Comparison of ENCODE assay signal across 2 cellular contexts in genomic region chr17:40095944-40096791, GRCh38.
TF ChIP-seq lines count a peak whose summit lies in the region.

No MANE protein-coding gene starts in this region.

TF ChIP-seq in GM12878, 131 proteins besides CTCF, POLR2A, EP300 and RAD21 (continues in another document):
- TF ChIP-seq ZNF384 (IDR thresholded peaks at IDR 0.05; ENCODE audit: borderline replicate concordance, low read depth, low read length) (no peak), WRNIP1 (IDR thresholded peaks at IDR 0.05; ENCODE audit: borderline replicate concordance, low read depth, low read length) (no peak), USF1 (IDR thresholded peaks at IDR 0.05; ENCODE audit: borderline replicate concordance, extremely low read length, insufficient read depth, low read depth, low read length) (peak; percentile 47), ZNF622 (IDR thresholded peaks at IDR 0.05) (no peak), RAD51 (IDR thresholded peaks at IDR 0.05) (peak; percentile 91), CHD1 (IDR thresholded peaks at IDR 0.05; ENCODE audit: low read depth, low read length) (no peak), MTA3 (IDR thresholded peaks at IDR 0.05; ENCODE audit: borderline replicate concordance, low read length) (no peak), E2F8 (IDR thresholded peaks at IDR 0.05; ENCODE audit: low read depth, partially characterized antibody) (no peak), TCF3 (IDR thresholded peaks at IDR 0.05; ENCODE audit: borderline replicate concordance, insufficient read depth, low read depth, low read length) (no peak), HDGF (IDR thresholded peaks at IDR 0.05) (no peak), POU2F2 (IDR thresholded peaks at IDR 0.05; ENCODE audit: borderline replicate concordance, low read depth, low read length) (no peak), HDAC2 (IDR thresholded peaks at IDR 0.05) (no peak), CREB1 (IDR thresholded peaks at IDR 0.05; ENCODE audit: low read depth) (peak; percentile 46; the same call in 1 of the 2 replicates), HDAC6 (IDR thresholded peaks at IDR 0.05; ENCODE audit: unreplicated experiment) (no peak), IRF3 (IDR thresholded peaks at IDR 0.05) (no peak)
- TF ChIP-seq, protein P1, sequence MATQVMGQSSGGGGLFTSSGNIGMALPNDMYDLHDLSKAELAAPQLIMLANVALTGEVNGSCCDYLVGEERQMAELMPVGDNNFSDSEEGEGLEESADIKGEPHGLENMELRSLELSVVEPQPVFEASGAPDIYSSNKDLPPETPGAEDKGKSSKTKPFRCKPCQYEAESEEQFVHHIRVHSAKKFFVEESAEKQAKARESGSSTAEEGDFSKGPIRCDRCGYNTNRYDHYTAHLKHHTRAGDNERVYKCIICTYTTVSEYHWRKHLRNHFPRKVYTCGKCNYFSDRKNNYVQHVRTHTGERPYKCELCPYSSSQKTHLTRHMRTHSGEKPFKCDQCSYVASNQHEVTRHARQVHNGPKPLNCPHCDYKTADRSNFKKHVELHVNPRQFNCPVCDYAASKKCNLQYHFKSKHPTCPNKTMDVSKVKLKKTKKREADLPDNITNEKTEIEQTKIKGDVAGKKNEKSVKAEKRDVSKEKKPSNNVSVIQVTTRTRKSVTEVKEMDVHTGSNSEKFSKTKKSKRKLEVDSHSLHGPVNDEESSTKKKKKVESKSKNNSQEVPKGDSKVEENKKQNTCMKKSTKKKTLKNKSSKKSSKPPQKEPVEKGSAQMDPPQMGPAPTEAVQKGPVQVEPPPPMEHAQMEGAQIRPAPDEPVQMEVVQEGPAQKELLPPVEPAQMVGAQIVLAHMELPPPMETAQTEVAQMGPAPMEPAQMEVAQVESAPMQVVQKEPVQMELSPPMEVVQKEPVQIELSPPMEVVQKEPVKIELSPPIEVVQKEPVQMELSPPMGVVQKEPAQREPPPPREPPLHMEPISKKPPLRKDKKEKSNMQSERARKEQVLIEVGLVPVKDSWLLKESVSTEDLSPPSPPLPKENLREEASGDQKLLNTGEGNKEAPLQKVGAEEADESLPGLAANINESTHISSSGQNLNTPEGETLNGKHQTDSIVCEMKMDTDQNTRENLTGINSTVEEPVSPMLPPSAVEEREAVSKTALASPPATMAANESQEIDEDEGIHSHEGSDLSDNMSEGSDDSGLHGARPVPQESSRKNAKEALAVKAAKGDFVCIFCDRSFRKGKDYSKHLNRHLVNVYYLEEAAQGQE (IDR thresholded peaks at IDR 0.05; ENCODE audit: low read depth, low read length), result no peak
- TF ChIP-seq, protein P2, sequence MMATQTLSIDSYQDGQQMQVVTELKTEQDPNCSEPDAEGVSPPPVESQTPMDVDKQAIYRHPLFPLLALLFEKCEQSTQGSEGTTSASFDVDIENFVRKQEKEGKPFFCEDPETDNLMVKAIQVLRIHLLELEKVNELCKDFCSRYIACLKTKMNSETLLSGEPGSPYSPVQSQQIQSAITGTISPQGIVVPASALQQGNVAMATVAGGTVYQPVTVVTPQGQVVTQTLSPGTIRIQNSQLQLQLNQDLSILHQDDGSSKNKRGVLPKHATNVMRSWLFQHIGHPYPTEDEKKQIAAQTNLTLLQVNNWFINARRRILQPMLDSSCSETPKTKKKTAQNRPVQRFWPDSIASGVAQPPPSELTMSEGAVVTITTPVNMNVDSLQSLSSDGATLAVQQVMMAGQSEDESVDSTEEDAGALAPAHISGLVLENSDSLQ (IDR thresholded peaks at IDR 0.05), result peak; percentile 76

TF ChIP-seq in GM23338, 12 proteins besides CTCF, POLR2A, EP300 and RAD21:
- TF ChIP-seq, protein P1 (IDR thresholded peaks at IDR 0.05; ENCODE audit: unreplicated experiment), result no peak
- TF ChIP-seq ZNF331 (CRISPR knock-in tag; IDR thresholded peaks at IDR 0.05; ENCODE audit: low read depth), result no peak
- no peak for TF ChIP-seq EZH2phosphoT487 (IDR thresholded peaks at IDR 0.05; ENCODE audit: unreplicated experiment)
- TF ChIP-seq STAT1 (IDR thresholded peaks at IDR 0.05; ENCODE audit: unreplicated experiment), result no peak
- no peak for TF ChIP-seq ETS1 (IDR thresholded peaks at IDR 0.05)
- TF ChIP-seq, protein P3, sequence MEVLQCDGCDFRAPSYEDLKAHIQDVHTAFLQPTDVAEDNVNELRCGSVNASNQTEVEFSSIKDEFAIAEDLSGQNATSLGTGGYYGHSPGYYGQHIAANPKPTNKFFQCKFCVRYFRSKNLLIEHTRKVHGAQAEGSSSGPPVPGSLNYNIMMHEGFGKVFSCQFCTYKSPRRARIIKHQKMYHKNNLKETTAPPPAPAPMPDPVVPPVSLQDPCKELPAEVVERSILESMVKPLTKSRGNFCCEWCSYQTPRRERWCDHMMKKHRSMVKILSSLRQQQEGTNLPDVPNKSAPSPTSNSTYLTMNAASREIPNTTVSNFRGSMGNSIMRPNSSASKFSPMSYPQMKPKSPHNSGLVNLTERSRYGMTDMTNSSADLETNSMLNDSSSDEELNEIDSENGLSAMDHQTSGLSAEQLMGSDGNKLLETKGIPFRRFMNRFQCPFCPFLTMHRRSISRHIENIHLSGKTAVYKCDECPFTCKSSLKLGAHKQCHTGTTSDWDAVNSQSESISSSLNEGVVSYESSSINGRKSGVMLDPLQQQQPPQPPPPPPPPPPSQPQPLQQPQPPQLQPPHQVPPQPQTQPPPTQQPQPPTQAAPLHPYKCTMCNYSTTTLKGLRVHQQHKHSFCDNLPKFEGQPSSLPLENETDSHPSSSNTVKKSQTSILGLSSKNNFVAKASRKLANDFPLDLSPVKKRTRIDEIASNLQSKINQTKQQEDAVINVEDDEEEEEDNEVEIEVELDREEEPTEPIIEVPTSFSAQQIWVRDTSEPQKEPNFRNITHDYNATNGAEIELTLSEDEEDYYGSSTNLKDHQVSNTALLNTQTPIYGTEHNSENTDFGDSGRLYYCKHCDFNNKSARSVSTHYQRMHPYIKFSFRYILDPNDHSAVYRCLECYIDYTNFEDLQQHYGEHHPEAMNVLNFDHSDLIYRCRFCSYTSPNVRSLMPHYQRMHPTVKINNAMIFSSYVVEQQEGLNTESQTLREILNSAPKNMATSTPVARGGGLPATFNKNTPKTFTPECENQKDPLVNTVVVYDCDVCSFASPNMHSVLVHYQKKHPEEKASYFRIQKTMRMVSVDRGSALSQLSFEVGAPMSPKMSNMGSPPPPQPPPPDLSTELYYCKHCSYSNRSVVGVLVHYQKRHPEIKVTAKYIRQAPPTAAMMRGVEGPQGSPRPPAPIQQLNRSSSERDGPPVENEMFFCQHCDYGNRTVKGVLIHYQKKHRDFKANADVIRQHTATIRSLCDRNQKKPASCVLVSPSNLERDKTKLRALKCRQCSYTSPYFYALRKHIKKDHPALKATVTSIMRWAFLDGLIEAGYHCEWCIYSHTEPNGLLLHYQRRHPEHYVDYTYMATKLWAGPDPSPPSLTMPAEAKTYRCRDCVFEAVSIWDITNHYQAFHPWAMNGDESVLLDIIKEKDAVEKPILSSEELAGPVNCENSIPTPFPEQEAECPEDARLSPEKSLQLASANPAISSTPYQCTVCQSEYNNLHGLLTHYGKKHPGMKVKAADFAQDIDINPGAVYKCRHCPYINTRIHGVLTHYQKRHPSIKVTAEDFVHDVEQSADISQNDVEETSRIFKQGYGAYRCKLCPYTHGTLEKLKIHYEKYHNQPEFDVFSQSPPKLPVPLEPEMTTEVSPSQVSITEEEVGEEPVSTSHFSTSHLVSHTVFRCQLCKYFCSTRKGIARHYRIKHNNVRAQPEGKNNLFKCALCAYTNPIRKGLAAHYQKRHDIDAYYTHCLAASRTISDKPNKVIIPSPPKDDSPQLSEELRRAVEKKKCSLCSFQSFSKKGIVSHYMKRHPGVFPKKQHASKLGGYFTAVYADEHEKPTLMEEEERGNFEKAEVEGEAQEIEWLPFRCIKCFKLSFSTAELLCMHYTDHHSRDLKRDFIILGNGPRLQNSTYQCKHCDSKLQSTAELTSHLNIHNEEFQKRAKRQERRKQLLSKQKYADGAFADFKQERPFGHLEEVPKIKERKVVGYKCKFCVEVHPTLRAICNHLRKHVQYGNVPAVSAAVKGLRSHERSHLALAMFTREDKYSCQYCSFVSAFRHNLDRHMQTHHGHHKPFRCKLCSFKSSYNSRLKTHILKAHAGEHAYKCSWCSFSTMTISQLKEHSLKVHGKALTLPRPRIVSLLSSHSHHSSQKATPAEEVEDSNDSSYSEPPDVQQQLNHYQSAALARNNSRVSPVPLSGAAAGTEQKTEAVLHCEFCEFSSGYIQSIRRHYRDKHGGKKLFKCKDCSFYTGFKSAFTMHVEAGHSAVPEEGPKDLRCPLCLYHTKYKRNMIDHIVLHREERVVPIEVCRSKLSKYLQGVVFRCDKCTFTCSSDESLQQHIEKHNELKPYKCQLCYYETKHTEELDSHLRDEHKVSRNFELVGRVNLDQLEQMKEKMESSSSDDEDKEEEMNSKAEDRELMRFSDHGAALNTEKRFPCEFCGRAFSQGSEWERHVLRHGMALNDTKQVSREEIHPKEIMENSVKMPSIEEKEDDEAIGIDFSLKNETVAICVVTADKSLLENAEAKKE (CRISPR knock-in tag; IDR thresholded peaks at IDR 0.05), result no peak
- no peak for TF ChIP-seq JUNB (IDR thresholded peaks at IDR 0.05; ENCODE audit: unreplicated experiment)
- TF ChIP-seq NANOG (IDR thresholded peaks at IDR 0.05; ENCODE audit: borderline replicate concordance), result no peak
- TF ChIP-seq POLR2AphosphoS5 (IDR thresholded peaks at IDR 0.05; ENCODE audit: low read depth), result no peak
- TF ChIP-seq CREB1 (CRISPR knock-in tag; IDR thresholded peaks at IDR 0.05; ENCODE audit: low read depth), result no peak
- TF ChIP-seq EZH2 (IDR thresholded peaks at IDR 0.05; ENCODE audit: low read depth, unreplicated experiment), result no peak
- TF ChIP-seq ZNF114 (CRISPR knock-in tag; IDR thresholded peaks at IDR 0.05), result no peak
